Comparison of ENCODE assay signal across 10 cellular contexts in genomic region chr7:27099224-27099838, GRCh38. TPM values are rescaled to one million over a fixed set of nuclear protein-coding genes. Genes with fewer than 3 reads are reported as not detected.
DNase-seq lines count a peak whose midpoint lies in the region; ATAC-seq and TF ChIP-seq lines count a peak whose summit lies in the region.
"Had no signal": no experiment of that assay in that cellular context is flagged by ENCODE, and none has a peak within 500 bp of the region (broad histone marks: within the 10 kb centered on the region; RNA-seq: fewer than 3 reads in every experiment).

No MANE protein-coding gene starts in this region.

- H3K4me3 ChIP-seq in endodermal cell (ENCODE audit: low read length) (no peak overlapping the region), osteoblast (ENCODE audit: insufficient read depth, low read length) (peak overlapping the region; percentile 92)
- H3K4me3 ChIP-seq: SJSA1 had no signal

- H3K27me3 Mint-ChIP-seq in endodermal cell (ENCODE audit: insufficient read depth): peaks cover 100% of the 10 kb centered on the region

- H3K9me3 ChIP-seq in endodermal cell (ENCODE audit: control insufficient read depth, low read length) (no peaks in the 10 kb centered on the region), osteoblast (ENCODE audit: low read depth, low read length) (no peaks in the 10 kb centered on the region)
- H3K9me3 ChIP-seq: SJSA1 had no signal

- H3K9ac ChIP-seq in endodermal cell (ENCODE audit: extremely low read depth, low read length, poor library complexity, severe bottlenecking): no peak overlapping the region

- 9 to 20% methylated on average over 1 to 9 of the region's 9 CpGs for WGBS in endodermal cell (ENCODE audit: insufficient coverage in 1 of 2, insufficient read length in 1 of 2), 2 experiments

- POLR2A ChIA-PET in HEK293T (lab: Yijun Ruan, JAX): interaction anchor here (0.8 to 4.8 kb wide), 10 partner anchors 10 to 242 kb away, joined by 4 to 31 read pairs (median 5); partner anchors contain the start of genes HOXA3, HOXA4 and HOXA5

- H3K27ac ChIP-seq in endodermal cell (ENCODE audit: low read depth, low read length) (peak overlapping the region; percentile 73), osteoblast (ENCODE audit: low read depth, low read length) (peak overlapping the region; percentile 97)
- H3K27ac ChIP-seq: SJSA1 had no signal

- H3K4me1 Mint-ChIP-seq in endodermal cell: peaks cover 26% of the 10 kb centered on the region

- H3K79me2 ChIP-seq in osteoblast (ENCODE audit: insufficient read depth, low read length): peaks cover 66% of the 10 kb centered on the region

- TF ChIP-seq CTCF in endodermal cell (conservative IDR thresholded peaks at IDR 0.05): no peak
- no peak for TF ChIP-seq CTCF in osteoblast (IDR thresholded peaks at IDR 0.05; ENCODE audit: extremely low read depth, low read depth, low read length)

- no peaks in the 10 kb centered on the region for H3K36me3 Mint-ChIP-seq in endodermal cell (ENCODE audit: low read depth)

- H3K4me1 ChIP-seq in endodermal cell (ENCODE audit: control insufficient read depth, insufficient read depth, low read length) (peaks cover 4% of the 10 kb centered on the region), osteoblast (ENCODE audit: insufficient read depth, low read length) (peaks cover 26% of the 10 kb centered on the region)

- H3K4me2 ChIP-seq in osteoblast (ENCODE audit: insufficient read depth, low read length): peak overlapping the region; percentile 89

- H3K36me3 ChIP-seq in endodermal cell (ENCODE audit: control insufficient read depth, insufficient read depth, low read length): no peaks in the 10 kb centered on the region
- H3K36me3 ChIP-seq in osteoblast (ENCODE audit: insufficient read depth, low read length): peaks cover 27% of the 10 kb centered on the region

- peaks cover 2% of the 10 kb centered on the region for H3K9me3 Mint-ChIP-seq in endodermal cell
- H3K9me3 Mint-ChIP-seq: dendritic cell treated with granulocyte-macrophage colony-stimulating factor and Interleukin-4, amounts not matched to agents 40 ng/mL and 50 ng/mL, for 4 days had no signal

- H4K20me1 ChIP-seq in osteoblast (ENCODE audit: insufficient read depth, low read length): peaks cover 16% of the 10 kb centered on the region

- H3K4me3 Mint-ChIP-seq in endodermal cell: no peak overlapping the region

- no peak for ATAC-seq in HG02588 (IDR thresholded peaks at IDR 0.05; ENCODE audit: unreplicated experiment)
- ATAC-seq: left ventricle myocardium superior had no signal

- H3K27me3 ChIP-seq in endodermal cell (ENCODE audit: control insufficient read depth, insufficient read depth, low read length, poor library complexity, severe bottlenecking): peaks cover 100% of the 10 kb centered on the region
- H3K27me3 ChIP-seq in osteoblast (ENCODE audit: insufficient read depth, low read length): no peaks in the 10 kb centered on the region
- H3K27me3 ChIP-seq: SJSA1 had no signal

- no peak overlapping the region for H2AFZ ChIP-seq in osteoblast (ENCODE audit: low read length)

- no peak overlapping the region for H3K27ac Mint-ChIP-seq in endodermal cell

- DNase-seq in HEK293T (ENCODE audit: extremely low spot score): no peak
- no peak for DNase-seq in endodermal cell
- DNase-seq in osteoblast (ENCODE audit: insufficient read length, low spot score, missing footprints): no peak
- no peak for DNase-seq in activated effector memory CD4-positive, alpha-beta T cell treated with anti-CD3 and anti-CD28 coated beads, Interleukin-2, amount 50 U/mL, for 16 hours
- no peak for DNase-seq in Ammon's horn (ENCODE audit: low spot score)
- DNase-seq: left ventricle myocardium superior, NCI-H2107 had no signal

- CTCF ChIA-PET in HEK293T (lab: Yijun Ruan, JAX): interaction anchor here (0.8 kb wide), 1 partner anchor 35 kb away, joined by 3 read pairs; no protein-coding TSS in a partner anchor

TF ChIP-seq in HEK293T, 16 proteins besides CTCF, POLR2A, EP300 and RAD21:
- TF ChIP-seq LEF1 (IDR thresholded peaks at IDR 0.05; ENCODE audit: borderline replicate concordance): 0 out of 2 replicates have a peak, but pooled peaks have one; percentile 7
- TF ChIP-seq L3MBTL2 (conservative IDR thresholded peaks at IDR 0.05): no peak

RNA-seq across cellular contexts. Expression of gene HOXA2, which starts 3.2 kb away (rescaled TPM):
- total RNA-seq in endodermal cell (not detected), osteoblast (0.36 and 0.59 TPM in 2 replicates)
- polyA plus RNA-seq in endodermal cell (2013, experiment 1 of 2): 27.2 TPM
- polyA plus RNA-seq in endodermal cell (2013, experiment 2 of 2): 22.7 TPM

RNA-seq across cellular contexts. Expression of gene HOXA1, which starts 3.5 kb away (rescaled TPM):
- total RNA-seq in endodermal cell (not detected), osteoblast (0.72 and 1.5 TPM in 2 replicates)
- polyA plus RNA-seq in endodermal cell (2013, experiment 1 of 2): 4.1 TPM
- polyA plus RNA-seq in endodermal cell (2013, experiment 2 of 2): 4.2 TPM
- total RNA-seq: left ventricle myocardium superior had no signal

RNA-seq across cellular contexts. Expression of gene HOXA4, which starts 31.2 kb away (rescaled TPM):
- total RNA-seq in endodermal cell (not detected), osteoblast (0.72 and 1.2 TPM in 2 replicates)
- polyA plus RNA-seq in endodermal cell (2013, experiment 1 of 2): 5.4 TPM
- polyA plus RNA-seq in endodermal cell (2013, experiment 2 of 2): 2.2 TPM

RNA-seq across cellular contexts. Expression of gene HOXA5, which starts 44.1 kb away (rescaled TPM):
- total RNA-seq in endodermal cell (not detected), osteoblast (3.2 and 5.8 TPM in 2 replicates)
- polyA plus RNA-seq in endodermal cell (2013, experiment 1 of 2): 11.4 TPM
- 5.3 TPM for polyA plus RNA-seq in endodermal cell (2013, experiment 2 of 2)
- total RNA-seq: left ventricle myocardium superior had no signal

RNA-seq across cellular contexts. Expression of gene HOXA6, which starts 48.2 kb away (rescaled TPM):
- total RNA-seq in endodermal cell: not detected
- 8.6 TPM for polyA plus RNA-seq in endodermal cell (2013, experiment 1 of 2)
- 5.5 TPM for polyA plus RNA-seq in endodermal cell (2013, experiment 2 of 2)
- total RNA-seq in osteoblast: 5.0 and 7.6 TPM in 2 replicates
- total RNA-seq: left ventricle myocardium superior had no signal
